In the genomic region with DNA sequence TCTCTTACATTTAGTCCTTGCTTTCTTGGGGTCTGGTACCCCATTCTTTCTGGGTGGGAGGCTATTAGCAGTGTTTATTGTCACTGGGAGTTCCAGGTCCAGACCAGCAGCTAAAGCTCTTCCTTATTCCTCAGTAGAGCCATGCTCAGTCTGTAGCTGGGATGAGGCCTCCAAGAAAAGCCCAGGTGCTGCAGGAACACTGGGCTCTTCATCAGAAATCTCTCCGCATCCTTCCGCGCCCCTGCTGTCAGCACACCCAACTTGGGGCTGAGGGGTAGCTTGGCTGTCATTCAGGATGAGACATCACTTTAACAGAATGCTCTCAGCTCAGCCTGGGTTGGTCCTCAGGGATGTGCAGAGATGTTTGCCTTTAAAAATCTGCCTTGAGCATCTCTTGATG, we compare ENCODE assay signal across 23 cellular contexts.
DNase-seq lines count a peak whose midpoint lies in the region; ATAC-seq and TF ChIP-seq lines count a peak whose summit lies in the region.
"Had no signal": no experiment of that assay in that cellular context is flagged by ENCODE, and none has a peak within 500 bp of the region (broad histone marks: within the 10 kb centered on the region; RNA-seq: fewer than 3 reads in every experiment).

No MANE protein-coding gene starts in this region.

- CTCF ChIA-PET in activated naive CD4-positive, alpha-beta T cell treated with anti-CD3 and anti-CD28 coated beads, Interleukin-2, amount 10 ng/mL, durations not matched to agents 7 days and 5 days (lab: Charles Lee): interaction anchor here (1.2 kb wide), 1 partner anchor 26 kb away, joined by 5 read pairs; no protein-coding TSS in a partner anchor

- TF ChIP-seq CTCF in dorsolateral prefrontal cortex (IDR thresholded peaks at IDR 0.05 in 54 of 56, conservative IDR thresholded peaks at IDR 0.05 in 2 of 56; ENCODE audit: low read depth in 1 of 56, partially characterized antibody in 56 of 56) (no peak), adrenal gland (IDR thresholded peaks at IDR 0.05) (no peak)

- H3K4me3 Mint-ChIP-seq in activated naive CD4-positive, alpha-beta T cell treated with anti-CD3 and anti-CD28 coated beads, Interleukin-2, amount 50 U/mL, for 24 hours: no peak overlapping the region
- no peak overlapping the region for H3K4me3 Mint-ChIP-seq in activated naive CD4-positive, alpha-beta T cell treated with anti-CD3 and anti-CD28 coated beads, Interleukin-2, amount 10 ng/mL, durations not matched to agents 7 days and 5 days
- H3K4me3 Mint-ChIP-seq: CD14-positive monocyte; CD4-positive, alpha-beta T cell; CD8-positive, alpha-beta memory T cell had no signal

- H3K27me3 Mint-ChIP-seq in activated naive CD4-positive, alpha-beta T cell treated with anti-CD3 and anti-CD28 coated beads, Interleukin-2, amount 50 U/mL, for 24 hours: no peaks in the 10 kb centered on the region
- no peaks in the 10 kb centered on the region for H3K27me3 Mint-ChIP-seq in activated naive CD4-positive, alpha-beta T cell treated with anti-CD3 and anti-CD28 coated beads, Interleukin-2, amount 10 ng/mL, durations not matched to agents 7 days and 5 days
- H3K27me3 Mint-ChIP-seq: CD4-positive, alpha-beta T cell had no signal

- H3K27ac Mint-ChIP-seq in activated naive CD4-positive, alpha-beta T cell treated with anti-CD3 and anti-CD28 coated beads, Interleukin-2, amount 50 U/mL, for 24 hours: peak overlapping the region; percentile 43
- no peak overlapping the region for H3K27ac Mint-ChIP-seq in activated naive CD4-positive, alpha-beta T cell treated with anti-CD3 and anti-CD28 coated beads, Interleukin-2, amount 10 ng/mL, durations not matched to agents 7 days and 5 days
- H3K27ac Mint-ChIP-seq: CD4-positive, alpha-beta T cell had no signal

- intact Hi-C loops in dorsolateral prefrontal cortex (cut with DNase I) (loop anchor here in 1 of 2 donors (5.0 kb wide), 1 partner anchor 35 kb away; no protein-coding TSS in a partner anchor), adrenal gland (cut with DNase I) (no loop called here)

- no peak for TF ChIP-seq POLR2A in adrenal gland (IDR thresholded peaks at IDR 0.05)

- H3K9me3 Mint-ChIP-seq in activated naive CD4-positive, alpha-beta T cell treated with anti-CD3 and anti-CD28 coated beads, Interleukin-2, amount 50 U/mL, for 24 hours: no peaks in the 10 kb centered on the region
- no peaks in the 10 kb centered on the region for H3K9me3 Mint-ChIP-seq in activated naive CD4-positive, alpha-beta T cell treated with anti-CD3 and anti-CD28 coated beads, Interleukin-2, amount 10 ng/mL, durations not matched to agents 7 days and 5 days
- H3K9me3 Mint-ChIP-seq: CD14-positive monocyte; CD4-positive, alpha-beta T cell; CD8-positive, alpha-beta memory T cell had no signal

- H3K9me3 ChIP-seq in adrenal gland (replicated peaks in 1 of 3): no peaks in the 10 kb centered on the region
- H3K9me3 ChIP-seq: A549; BE2C; BLaER1 treated with 17β-estradiol and CSF1 and Interleukin-3, amounts not matched to agents 10 nM and 100 nM had no signal

- ATAC-seq in HG03159 (IDR thresholded peaks at IDR 0.05; ENCODE audit: unreplicated experiment): no peak

- H3K27ac ChIP-seq in angular gyrus (ENCODE audit: low read depth, low read length) (peak overlapping the region; percentile 43), dorsolateral prefrontal cortex (peak overlapping the region in 40 of 59 donors; percentile 7 to 94 (median 82)), substantia nigra (ENCODE audit: low read depth, low read length, poor library complexity, severe bottlenecking) (peak overlapping the region; percentile 1), adrenal gland (peak overlapping the region in 2 of 5 donors; percentile 3 to 34)
- H3K27ac ChIP-seq: A549; BLaER1 treated with 17β-estradiol and CSF1 and Interleukin-3, amounts not matched to agents 10 nM and 100 nM had no signal

- WGBS in adrenal gland, 4 donors: 88 to 100% (median 94%) methylated on average over 3 of the region's 3 CpGs

- H3K27me3 ChIP-seq in dorsolateral prefrontal cortex: no peaks in the 10 kb centered on the region
- H3K27me3 ChIP-seq in adrenal gland: no peaks in the 10 kb centered on the region
- H3K27me3 ChIP-seq: BE2C; BLaER1 treated with 17β-estradiol and CSF1 and Interleukin-3, amounts not matched to agents 10 nM and 100 nM had no signal

- no peak for DNase-seq in activated naive CD4-positive, alpha-beta T cell treated with anti-CD3 and anti-CD28 coated beads, Interleukin-2, amount 10 ng/mL, durations not matched to agents 7 days and 5 days
- DNase-seq in dorsolateral prefrontal cortex: peak in 1 of 10 donors; percentile 35
- peak in 1 of 49 donors; percentile 30 for DNase-seq in substantia nigra (lab: John Stamatoyannopoulos, UW)
- DNase-seq in SKM-1 (lab: John Stamatoyannopoulos, UW; ENCODE audit: unreplicated experiment): no peak
- DNase-seq in adrenal gland: no peak
- DNase-seq: 8988T; ACHN; AML-193; BE2C; CD4-positive, alpha-beta T cell; CD8-positive, alpha-beta memory T cell; DMS 273 treated with DMSO at 0.1 percent for 48 hours; DMS79; EL; GF-D8; GOT3; HCEC 1CT had no signal

- peaks cover 10 to 68% of the 10 kb centered on the region in 2 donors for H3K4me1 ChIP-seq in adrenal gland (replicated peaks in 1 of 2)
- H3K4me1 ChIP-seq: A549; BLaER1 treated with 17β-estradiol and CSF1 and Interleukin-3, amounts not matched to agents 10 nM and 100 nM had no signal

- no peaks in the 10 kb centered on the region for H3K4me1 Mint-ChIP-seq in activated naive CD4-positive, alpha-beta T cell treated with anti-CD3 and anti-CD28 coated beads, Interleukin-2, amount 50 U/mL, for 24 hours
- H3K4me1 Mint-ChIP-seq in activated naive CD4-positive, alpha-beta T cell treated with anti-CD3 and anti-CD28 coated beads, Interleukin-2, amount 10 ng/mL, durations not matched to agents 7 days and 5 days: peaks cover 2% of the 10 kb centered on the region

- H3K36me3 ChIP-seq in adrenal gland (replicated peaks in 1 of 2): no peaks in the 10 kb centered on the region
- H3K36me3 ChIP-seq: BE2C had no signal

- H3K4me3 ChIP-seq in dorsolateral prefrontal cortex (peak overlapping the region in 56 of 59 donors; percentile 48 to 85 (median 70)), adrenal gland (no peak overlapping the region)
- H3K4me3 ChIP-seq: A549; BLaER1 treated with 17β-estradiol and CSF1 and Interleukin-3, amounts not matched to agents 10 nM and 100 nM had no signal

- H3K36me3 Mint-ChIP-seq in activated naive CD4-positive, alpha-beta T cell treated with anti-CD3 and anti-CD28 coated beads, Interleukin-2, amount 50 U/mL, for 24 hours: no peaks in the 10 kb centered on the region
- no peaks in the 10 kb centered on the region for H3K36me3 Mint-ChIP-seq in activated naive CD4-positive, alpha-beta T cell treated with anti-CD3 and anti-CD28 coated beads, Interleukin-2, amount 10 ng/mL, durations not matched to agents 7 days and 5 days

Comparison
In these comparisons a context has a peak if more than half of its experiments do, and no peak if none do; other contexts are left out.
1. H3K4me3 ChIP-seq: peak in dorsolateral prefrontal cortex (56 of 59); none in adrenal gland (0 of 4).